10 cellular contexts compared by ENCODE assay signal in genomic region chr2:159202568-159203071, GRCh38.
A peak's percentile ranks its signal among the peaks of the same experiment; 100 is the strongest.
DNase-seq lines count a peak whose midpoint lies in the region; ATAC-seq, FAIRE-seq and TF ChIP-seq lines count a peak whose summit lies in the region.
"Had no signal": no experiment of that assay in that cellular context is flagged by ENCODE, and none has a peak within 500 bp of the region (broad histone marks: within the 10 kb centered on the region; RNA-seq: fewer than 3 reads in every experiment).

No MANE protein-coding gene starts in this region.

- peaks cover 11 to 23% of the 10 kb centered on the region in 2 donors for H3K36me3 ChIP-seq in stomach smooth muscle (ENCODE audit: control insufficient read depth in 2 of 2, insufficient read depth in 2 of 2, low read length in 2 of 2)

- in situ Hi-C loops in GM13976 (cut with MboI; ENCODE audit: low sequenced_read_pairs, unreplicated experiment) = no loop called here

- H3K4me1 ChIP-seq in stomach smooth muscle (ENCODE audit: control insufficient read depth, insufficient read depth, low read length) = peaks cover 22% of the 10 kb centered on the region

- TF ChIP-seq CTCF in GM13976 (IDR thresholded peaks at IDR 0.05; ENCODE audit: borderline replicate concordance, control extremely low read depth, extremely low read depth, insufficient read depth, missing control alignments) = no peak

- no peaks in the 10 kb centered on the region for H3K9me3 ChIP-seq in stomach smooth muscle (ENCODE audit: control insufficient read depth in 2 of 2, low read length in 2 of 2)

- peak; percentile 34 for DNase-seq in HTR-8/SVneo (ENCODE audit: insufficient read length, low spot score)
- peak; percentile 96 for DNase-seq in kidney tubule cell (ENCODE audit: low spot score)
- DNase-seq in GM13976 (ENCODE audit: low spot score) = no peak
- no peak for DNase-seq in NCI-H510A treated with DMSO at 0.1 percent for 48 hours (lab: John Stamatoyannopoulos, UW)
- DNase-seq in NCI-H774 (lab: John Stamatoyannopoulos, UW) = no peak
- DNase-seq: naive B cell had no signal

- peak; percentile 28 for FAIRE-seq in HTR-8/SVneo (lab: Jason Lieb, UNC)
- FAIRE-seq: GM18507 had no signal

- H3K4me3 ChIP-seq in stomach smooth muscle (ENCODE audit: low read length in 2 of 2) = peak overlapping the region in 1 of 2 donors; percentile 35

- ATAC-seq in HG03139 (IDR thresholded peaks at IDR 0.05; ENCODE audit: unreplicated experiment) = no peak

- H3K9ac ChIP-seq in stomach smooth muscle (ENCODE audit: low read length in 2 of 2) = peak overlapping the region in 1 of 2 donors; percentile 21

- H3K27ac ChIP-seq in cingulate gyrus (ENCODE audit: low read depth, low read length) = peak overlapping the region; percentile 13
- H3K27ac ChIP-seq in stomach smooth muscle (ENCODE audit: low read length) = peak overlapping the region; percentile 53

- H3K27me3 ChIP-seq in stomach smooth muscle (ENCODE audit: control insufficient read depth in 1 of 2, insufficient read depth in 2 of 2, low read length in 2 of 2) = no peaks in the 10 kb centered on the region

Comparison
In these comparisons a context has a peak if more than half of its experiments do, and no peak if none do; other contexts are left out.
1. DNase-seq: peak in HTR-8/SVneo (single experiment) and kidney tubule cell (single experiment); none in GM13976 (single experiment), NCI-H510A treated with DMSO at 0.1 percent for 48 hours (single experiment) and NCI-H774 (single experiment).